Comparison of ENCODE assay signal across 9 cellular contexts in the genomic region with DNA sequence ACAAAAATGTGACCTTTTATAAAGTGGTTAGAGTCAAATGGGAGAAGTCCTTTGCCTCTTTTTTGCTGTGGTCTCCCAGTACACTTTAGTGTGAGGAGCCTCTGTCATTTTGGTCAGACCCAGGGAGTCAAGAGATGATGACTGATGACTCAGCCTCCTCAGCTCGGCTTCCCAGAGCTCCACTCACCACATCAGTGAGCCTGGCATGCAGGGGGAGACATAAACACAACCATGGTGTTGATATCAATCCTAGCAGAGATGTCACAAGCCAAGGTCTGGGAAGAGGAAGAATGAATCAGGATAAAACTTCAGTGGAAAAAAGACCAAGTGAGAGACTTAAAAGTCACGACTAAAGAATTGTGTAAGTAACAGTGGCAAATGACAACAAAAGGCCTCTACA. TPM values are rescaled to one million over a fixed set of nuclear protein-coding genes. Genes with fewer than 3 reads are reported as not detected.
DNase-seq lines count a peak whose midpoint lies in the region; ATAC-seq, FAIRE-seq and TF ChIP-seq lines count a peak whose summit lies in the region.
"Had no signal": no experiment of that assay in that cellular context is flagged by ENCODE, and none has a peak within 500 bp of the region (broad histone marks: within the 10 kb centered on the region; RNA-seq: fewer than 3 reads in every experiment).

No MANE protein-coding gene starts in this region.

- peaks cover 0 to 5% (median 0%) of the 10 kb centered on the region in 5 donors for H3K36me3 Mint-ChIP-seq in naive thymus-derived CD4-positive, alpha-beta T cell
- H3K36me3 Mint-ChIP-seq in activated T-helper 1 cell treated with anti-CD3 and anti-CD28 coated beads, Interleukin-12 subunit alpha, Interleukin-12 subunit beta, Interleukin-2, Interleukin-4 antibody, amounts not matched to agents 30 ng/mL and 10 ng/mL and 1 ng/mL, durations not matched to agents 14 hours and 24 hours and 36 hours (ENCODE audit: low read depth) = no peaks in the 10 kb centered on the region

- POLR2A ChIA-PET in HEK293T (lab: Yijun Ruan, JAX) = no interaction called here
- POLR2A ChIA-PET in naive thymus-derived CD4-positive, alpha-beta T cell (lab: Charles Lee) = interaction anchor here (1.0 kb wide), 1 partner anchor 50 kb away, joined by 5 read pairs; a partner anchor contains a TSS

- peaks cover 3 to 22% (median 16%) of the 10 kb centered on the region in 7 donors for H3K4me1 Mint-ChIP-seq in naive thymus-derived CD4-positive, alpha-beta T cell
- peaks cover 13% of the 10 kb centered on the region for H3K4me1 Mint-ChIP-seq in activated T-helper 1 cell treated with anti-CD3 and anti-CD28 coated beads, Interleukin-12 subunit alpha, Interleukin-12 subunit beta, Interleukin-2, Interleukin-4 antibody, amounts not matched to agents 30 ng/mL and 10 ng/mL and 1 ng/mL, durations not matched to agents 14 hours and 24 hours and 36 hours (ENCODE audit: low read depth)

- H2AFZ ChIP-seq in ACC112 (ENCODE audit: low read length, unreplicated experiment) = peak overlapping the region; percentile 90
- H2AFZ ChIP-seq in keratinocyte (ENCODE audit: control insufficient read depth, low read length) = no peak overlapping the region

- 0 out of 2 replicates have a peak, but pooled peaks cover 2% of the 10 kb centered on the region for H3K36me3 ChIP-seq in ACC112 (ENCODE audit: insufficient read depth, low read length)
- H3K36me3 ChIP-seq in adrenal gland (replicated peaks in 1 of 2) = no peaks in the 10 kb centered on the region
- H3K36me3 ChIP-seq in keratinocyte (ENCODE audit: control insufficient read depth in 2 of 2, extremely low read depth in 1 of 2, insufficient read depth in 2 of 2, low read length in 2 of 2) = no peaks in the 10 kb centered on the region
- H3K36me3 ChIP-seq in stomach = no peaks in the 10 kb centered on the region
- H3K36me3 ChIP-seq in naive thymus-derived CD4-positive, alpha-beta T cell (ENCODE audit: control insufficient read depth in 2 of 3, insufficient read depth in 3 of 3, low read length in 3 of 3) = no peaks in the 10 kb centered on the region

- peaks cover 2 to 19% (median 5%) of the 10 kb centered on the region in 5 donors for H3K27me3 Mint-ChIP-seq in naive thymus-derived CD4-positive, alpha-beta T cell
- peaks cover 7% of the 10 kb centered on the region for H3K27me3 Mint-ChIP-seq in activated T-helper 1 cell treated with anti-CD3 and anti-CD28 coated beads, Interleukin-12 subunit alpha, Interleukin-12 subunit beta, Interleukin-2, Interleukin-4 antibody, amounts not matched to agents 30 ng/mL and 10 ng/mL and 1 ng/mL, durations not matched to agents 14 hours and 24 hours and 36 hours (ENCODE audit: insufficient read depth)

- H3K9ac ChIP-seq in keratinocyte (ENCODE audit: control insufficient read depth, extremely low read depth, insufficient read depth, low read length) = peak overlapping the region; percentile 25

- dilution Hi-C loops in keratinocyte (cut with MboI; ENCODE audit: extremely low pct_ligation_motif_present, low sequenced_read_pairs) = no loop called here

- H3K79me2 ChIP-seq in ACC112 (ENCODE audit: control insufficient read depth, insufficient read depth, low read length, unreplicated experiment) = no peaks in the 10 kb centered on the region
- no peaks in the 10 kb centered on the region for H3K79me2 ChIP-seq in keratinocyte (ENCODE audit: control insufficient read depth, insufficient read depth, low read length)

- WGBS in adrenal gland, 4 donors = 16 to 25% (median 20%) methylated on average over 2 of the region's 2 CpGs
- WGBS in stomach, 5 donors = 30 to 62% (median 44%) methylated on average over 2 of the region's 2 CpGs

- peak overlapping the region in 1 of 9 donors; percentile 13 for H3K27ac Mint-ChIP-seq in naive thymus-derived CD4-positive, alpha-beta T cell
- H3K27ac Mint-ChIP-seq in activated T-helper 1 cell treated with anti-CD3 and anti-CD28 coated beads, Interleukin-12 subunit alpha, Interleukin-12 subunit beta, Interleukin-2, Interleukin-4 antibody, amounts not matched to agents 30 ng/mL and 10 ng/mL and 1 ng/mL, durations not matched to agents 14 hours and 24 hours and 36 hours = no peak overlapping the region

- H3K27ac ChIP-seq in ACC112 (ENCODE audit: low read depth, low read length) (peak overlapping the region; percentile 92), adrenal gland (no peak overlapping the region), keratinocyte (ENCODE audit: control insufficient read depth, insufficient read depth, low read length) (peak overlapping the region; percentile 72), stomach (peak overlapping the region in 1 of 5 donors; percentile 41)
- no peak overlapping the region for H3K27ac ChIP-seq in naive thymus-derived CD4-positive, alpha-beta T cell (ENCODE audit: low read depth, low read length)

- no peaks in the 10 kb centered on the region for H3K9me1 ChIP-seq in keratinocyte (ENCODE audit: control insufficient read depth, extremely low read depth, insufficient read depth, low read length)

- peak overlapping the region; percentile 76 for H3K4me2 ChIP-seq in keratinocyte (ENCODE audit: control insufficient read depth, extremely low read depth, insufficient read depth, low read depth, low read length)

- H3K9me3 ChIP-seq in adrenal gland (replicated peaks in 1 of 3) = no peaks in the 10 kb centered on the region
- H3K9me3 ChIP-seq in keratinocyte (ENCODE audit: control insufficient read depth, low read depth, low read length) = no peaks in the 10 kb centered on the region
- H3K9me3 ChIP-seq in stomach = peaks cover 0 to 9% (median 0%) of the 10 kb centered on the region in 4 donors
- no peaks in the 10 kb centered on the region for H3K9me3 ChIP-seq in naive thymus-derived CD4-positive, alpha-beta T cell (ENCODE audit: control insufficient read depth in 2 of 3, low read length in 3 of 3)

- intact Hi-C loops in adrenal gland (cut with DNase I) = no loop called here
- intact Hi-C loops in stomach (cut with DNase I; ENCODE audit: low total_unique reads) = no loop called here
- intact Hi-C loops in naive thymus-derived CD4-positive, alpha-beta T cell (cut with micrococcal nuclease) = no loop called here
- intact Hi-C loops in activated T-helper 1 cell treated with anti-CD3 and anti-CD28 coated beads, Interleukin-12 subunit alpha, Interleukin-12 subunit beta, Interleukin-2, Interleukin-4 antibody, amounts not matched to agents 30 ng/mL and 10 ng/mL and 1 ng/mL, durations not matched to agents 14 hours and 24 hours and 36 hours (cut with micrococcal nuclease) = no loop called here

- ATAC-seq in GM21576 (IDR thresholded peaks at IDR 0.05; ENCODE audit: unreplicated experiment) = no peak
- ATAC-seq in naive thymus-derived CD4-positive, alpha-beta T cell = no peak

- no peak for TF ChIP-seq EP300 in stomach (IDR thresholded peaks at IDR 0.05)

- TF ChIP-seq POLR2A in adrenal gland (IDR thresholded peaks at IDR 0.05) = no peak
- TF ChIP-seq POLR2A in stomach (IDR thresholded peaks at IDR 0.05) = no peak

- peak overlapping the region in 5 of 10 donors; percentile 3 to 55 (median 36) for H3K4me3 Mint-ChIP-seq in naive thymus-derived CD4-positive, alpha-beta T cell
- no peak overlapping the region for H3K4me3 Mint-ChIP-seq in activated T-helper 1 cell treated with anti-CD3 and anti-CD28 coated beads, Interleukin-12 subunit alpha, Interleukin-12 subunit beta, Interleukin-2, Interleukin-4 antibody, amounts not matched to agents 30 ng/mL and 10 ng/mL and 1 ng/mL, durations not matched to agents 14 hours and 24 hours and 36 hours

- H3K4me1 ChIP-seq in ACC112 (ENCODE audit: control insufficient read depth, insufficient read depth, low read length, unreplicated experiment) = peaks cover 45% of the 10 kb centered on the region
- peaks cover 0 to 8% of the 10 kb centered on the region in 2 donors for H3K4me1 ChIP-seq in adrenal gland (replicated peaks in 1 of 2)
- H3K4me1 ChIP-seq in keratinocyte (ENCODE audit: control insufficient read depth, extremely low read depth, insufficient read depth, low read length) = peaks cover 55% of the 10 kb centered on the region
- H3K4me1 ChIP-seq in stomach = peaks cover 0 to 4% (median 0%) of the 10 kb centered on the region in 4 donors
- no peaks in the 10 kb centered on the region for H3K4me1 ChIP-seq in naive thymus-derived CD4-positive, alpha-beta T cell (ENCODE audit: control insufficient read depth in 2 of 2, insufficient read depth in 2 of 2, low read length in 2 of 2)

- H3K4me3 ChIP-seq in ACC112 (ENCODE audit: low read depth, low read length) (peak overlapping the region; percentile 53), adrenal gland (no peak overlapping the region), keratinocyte (ENCODE audit: control insufficient read depth in 2 of 3, extremely low read depth in 1 of 3, insufficient read depth in 2 of 3, low read depth in 1 of 3, low read length in 3 of 3) (no peak overlapping the region), stomach (no peak overlapping the region)
- no peak overlapping the region for H3K4me3 ChIP-seq in naive thymus-derived CD4-positive, alpha-beta T cell (ENCODE audit: low read length)

- CTCF ChIA-PET in HEK293T (lab: Yijun Ruan, JAX) = interaction anchor here (0.7 kb wide), 1 partner anchor 96 kb away, joined by 4 read pairs; no protein-coding TSS in a partner anchor
- CTCF ChIA-PET in naive thymus-derived CD4-positive, alpha-beta T cell (lab: Charles Lee) = interaction anchor here (0.7 kb wide), 1 partner anchor 13 kb away, joined by 7 read pairs; no protein-coding TSS in a partner anchor

- DNase-seq in HEK293T (ENCODE audit: extremely low spot score) (peak; percentile 21), adrenal gland (peak in 4 of 7 donors; percentile 31 to 69 (median 49)), keratinocyte (ENCODE audit: low read depth, low spot score) (peak; percentile 66), stomach (no peak)
- DNase-seq in naive thymus-derived CD4-positive, alpha-beta T cell = no peak
- no peak for DNase-seq in activated T-helper 1 cell treated with anti-CD3 and anti-CD28 coated beads, Interleukin-12 subunit alpha, Interleukin-12 subunit beta, Interleukin-2, Interleukin-4 antibody, amounts not matched to agents 30 ng/mL and 10 ng/mL and 1 ng/mL, durations not matched to agents 14 hours and 24 hours and 36 hours (ENCODE audit: low spot score)
- DNase-seq: NCI-H1436 had no signal

- no peaks in the 10 kb centered on the region for H3K27me3 ChIP-seq in ACC112 (ENCODE audit: insufficient read depth, low read length)
- H3K27me3 ChIP-seq in adrenal gland = no peaks in the 10 kb centered on the region
- H3K27me3 ChIP-seq in keratinocyte (ENCODE audit: control insufficient read depth, extremely low read depth, insufficient read depth, low read length) = no peaks in the 10 kb centered on the region
- H3K27me3 ChIP-seq in stomach = no peaks in the 10 kb centered on the region
- peaks cover 0 to 4% of the 10 kb centered on the region in 2 donors for H3K27me3 ChIP-seq in naive thymus-derived CD4-positive, alpha-beta T cell (ENCODE audit: control insufficient read depth in 2 of 2, insufficient read depth in 2 of 2, low read length in 2 of 2)

- H4K20me1 ChIP-seq in keratinocyte (ENCODE audit: control insufficient read depth, extremely low read depth, insufficient read depth, low read length) = no peaks in the 10 kb centered on the region

- FAIRE-seq in keratinocyte (lab: Jason Lieb, UNC) = peak; percentile 99

- H3K9me3 Mint-ChIP-seq in naive thymus-derived CD4-positive, alpha-beta T cell = peaks cover 0 to 8% (median 3%) of the 10 kb centered on the region in 11 donors
- no peaks in the 10 kb centered on the region for H3K9me3 Mint-ChIP-seq in activated T-helper 1 cell treated with anti-CD3 and anti-CD28 coated beads, Interleukin-12 subunit alpha, Interleukin-12 subunit beta, Interleukin-2, Interleukin-4 antibody, amounts not matched to agents 30 ng/mL and 10 ng/mL and 1 ng/mL, durations not matched to agents 14 hours and 24 hours and 36 hours

- no peak for TF ChIP-seq CTCF in adrenal gland (IDR thresholded peaks at IDR 0.05)
- peak in 2 of 3 experiments; percentile 42 to 49 for TF ChIP-seq CTCF in keratinocyte (optimal IDR thresholded peaks at IDR 0.05 in 1 of 3, IDR thresholded peaks at IDR 0.05 in 1 of 3, conservative IDR thresholded peaks at IDR 0.05 in 1 of 3; ENCODE audit: extremely low read depth in 1 of 3, insufficient read depth in 2 of 3, low read length in 3 of 3)
- TF ChIP-seq CTCF in stomach (IDR thresholded peaks at IDR 0.05) = no peak

RNA-seq across cellular contexts. Expression of a gene that starts 50.1 kb away (rescaled TPM):
- total RNA-seq in adrenal gland = 10 to 100 TPM; 16.2 to 52.6 (median 34.2) TPM
- polyA plus RNA-seq in adrenal gland = 10 to 100 TPM in 1 of 3 donors, 1 to 10 TPM in 2; 4.3 to 35.0 (median 5.8) TPM
- 11.5 to 25.1 TPM (median 20.3 TPM) in 3 replicates for polyA plus RNA-seq in keratinocyte
- 78.9 TPM for polyA plus RNA-seq in keratinocyte (2011; ENCODE audit: low read depth)
- 10.1 and 11.1 TPM in 2 replicates for polyA plus RNA-seq in keratinocyte (2011; cell fraction: cytosol; rRNA removed)
- 8.7 and 11.6 TPM in 2 replicates for polyA plus RNA-seq in keratinocyte (2011; cell fraction: nucleus; rRNA removed)
- 18.0 and 34.5 TPM in 2 replicates for polyA plus RNA-seq in keratinocyte (2012; ENCODE audit: low replicate concordance)
- 10.0 to 11.5 TPM (median 10.7 TPM) in 3 replicates for polyA minus RNA-seq in keratinocyte
- polyA minus RNA-seq in keratinocyte (2011; cell fraction: cytosol; rRNA and poly(A)+ RNA removed) = 18.4 TPM
- 10.4 and 13.6 TPM in 2 replicates for polyA minus RNA-seq in keratinocyte (2011; cell fraction: nucleus; rRNA and poly(A)+ RNA removed)
- total RNA-seq in stomach = 10 to 100 TPM; 15.4 to 39.7 (median 26.3) TPM
- 10 to 100 TPM in 1 of 3 donors, 1 to 10 TPM in 2; 4.9 to 12.5 (median 7.5) TPM for polyA plus RNA-seq in stomach
- total RNA-seq in naive thymus-derived CD4-positive, alpha-beta T cell = 10 to 100 TPM; 33.1 to 63.2 (median 44.8) TPM
- polyA plus RNA-seq in naive thymus-derived CD4-positive, alpha-beta T cell = 10 to 100 TPM; 43.5 to 52.7 TPM
- 99.9 and 106 TPM in 2 replicates for total RNA-seq in activated T-helper 1 cell treated with anti-CD3 and anti-CD28 coated beads, Interleukin-12 subunit alpha, Interleukin-12 subunit beta, Interleukin-2, Interleukin-4 antibody, amounts not matched to agents 30 ng/mL and 10 ng/mL and 1 ng/mL, durations not matched to agents 14 hours and 24 hours and 36 hours

Comparison
In these comparisons a context has a peak if more than half of its experiments do, and no peak if none do; other contexts are left out.
1. H3K27ac ChIP-seq: peak in ACC112 (single experiment) and keratinocyte (single experiment); none in adrenal gland (0 of 5) and naive thymus-derived CD4-positive, alpha-beta T cell (single experiment).
2. DNase-seq: peak in HEK293T (single experiment), adrenal gland (4 of 7) and keratinocyte (single experiment); none in stomach (single experiment), naive thymus-derived CD4-positive, alpha-beta T cell (0 of 9) and activated T-helper 1 cell treated with anti-CD3 and anti-CD28 coated beads, Interleukin-12 subunit alpha, Interleukin-12 subunit beta, Interleukin-2, Interleukin-4 antibody, amounts not matched to agents 30 ng/mL and 10 ng/mL and 1 ng/mL, durations not matched to agents 14 hours and 24 hours and 36 hours (single experiment).
3. CTCF ChIP-seq: peak in keratinocyte (2 of 3); none in adrenal gland (0 of 6) and stomach (0 of 7).